34 cellular contexts compared by ENCODE assay signal in the genomic region with DNA sequence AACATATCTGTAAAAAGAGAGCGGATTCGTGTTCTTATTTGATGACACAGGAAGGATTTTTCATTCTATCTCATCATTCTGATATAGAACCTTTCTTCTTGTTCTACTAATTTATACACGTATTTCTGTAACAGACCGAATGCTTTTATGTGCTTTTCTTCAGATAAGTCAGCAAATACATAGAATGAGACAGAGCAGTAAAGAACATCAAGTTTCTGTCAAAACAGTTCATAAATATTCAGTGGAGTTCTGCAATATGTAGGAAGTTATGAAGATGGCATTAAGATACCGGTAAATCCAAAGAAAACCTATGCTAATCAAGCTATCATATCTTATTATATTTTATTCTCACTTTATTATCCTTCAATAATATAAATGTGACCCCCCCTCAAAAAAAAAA.
"Had no signal": no experiment of that assay in that cellular context is flagged by ENCODE, and none has a peak within 500 bp of the region (broad histone marks: within the 10 kb centered on the region; RNA-seq: fewer than 3 reads in every experiment).

No MANE protein-coding gene starts in this region.

- H3K4me1 ChIP-seq: adrenal gland, ascending aorta, body of pancreas, breast epithelium had no signal

- DNase-seq: activated effector memory CD4-positive, alpha-beta T cell treated with anti-CD3 and anti-CD28 coated beads, Interleukin-2, amount 50 U/mL, for 16 hours; activated effector memory CD4-positive, alpha-beta T cell treated with Interleukin-2 at 50 U/mL for 16 hours; activated gamma-delta T cell; activated gamma-delta T cell treated with Interleukin-2 at 50 U/mL for 16 hours; activated naive CD4-positive, alpha-beta T cell; activated naive CD4-positive, alpha-beta T cell treated with anti-CD3 and anti-CD28 coated beads for 36 hours; activated naive CD4-positive, alpha-beta T cell treated with anti-CD3 and anti-CD28 coated beads, Interleukin-2, amount 10 ng/mL, durations not matched to agents 7 days and 5 days; activated naive CD4-positive, alpha-beta T cell treated with anti-CD3 and anti-CD28 coated beads, Interleukin-2, amount 50 U/mL, for 16 hours; activated naive CD4-positive, alpha-beta T cell treated with Interleukin-2 at 50 U/mL for 16 hours; activated naive CD8-positive, alpha-beta T cell treated with anti-CD3 and anti-CD28 coated beads for 36 hours; activated naive CD8-positive, alpha-beta T cell treated with anti-CD3 and anti-CD28 coated beads, Interleukin-2, amount 10 ng/mL, durations not matched to agents 7 days and 5 days; activated naive CD8-positive, alpha-beta T cell treated with anti-CD3 and anti-CD28 coated beads, Interleukin-2, amount 50 U/mL, for 24 hours; activated T-cell treated with anti-CD3 and anti-CD28 coated beads, Interleukin-2, amount 50 U/mL, for 1 hour; activated T-cell treated with anti-CD3 and anti-CD28 coated beads, Interleukin-2, amount 50 U/mL, for 24 hours; activated T-cell treated with anti-CD3 and anti-CD28 coated beads, Interleukin-2, amount 50 U/mL, for 4 hours; activated T-cell treated with anti-CD3 and anti-CD28 coated beads, Interleukin-2, amount 50 U/mL, for 48 hours; activated T-cell treated with anti-CD3 and anti-CD28 coated beads, Interleukin-2, amount 50 U/mL, for 72 hours; adrenal gland; amniotic stem cell; amygdala; anterior cingulate cortex; aorta; body of pancreas; brain microvascular endothelial cell; caudate nucleus; central memory CD4-positive, alpha-beta T cell; cerebellar nuclear complex had no signal

- H3K27ac ChIP-seq: adrenal gland, ascending aorta, body of pancreas, brain microvascular endothelial cell, breast epithelium, cardiac muscle cell had no signal

- H3K4me3 ChIP-seq: adrenal gland, ascending aorta, body of pancreas, breast epithelium, cardiac muscle cell had no signal

- FAIRE-seq: astrocyte, bronchial epithelial cell had no signal

- H3K9me3 ChIP-seq: adrenal gland, ascending aorta, body of pancreas, breast epithelium had no signal

- ATAC-seq: activated naive CD4-positive, alpha-beta T cell treated with anti-CD3 and anti-CD28 coated beads, Interleukin-2, amount 50 U/mL, for 72 hours; activated naive CD8-positive, alpha-beta T cell treated with anti-CD3 and anti-CD28 coated beads, Interleukin-2, amount 50 U/mL, for 24 hours; activated T-cell treated with anti-CD3 and anti-CD28 coated beads, Interleukin-2, amount 50 U/mL, for 4 hours; activated T-cell treated with anti-CD3 and anti-CD28 coated beads, Interleukin-2, amount 50 U/mL, for 72 hours; activated T-helper 17 cell treated with anti-CD3 and anti-CD28 coated beads, Interleukin-2, amount 50 U/mL, for 72 hours; body of pancreas had no signal

- H3K27me3 ChIP-seq: adrenal gland, ascending aorta, body of pancreas, brain microvascular endothelial cell, breast epithelium, cardiac muscle cell had no signal

- H3K36me3 ChIP-seq: adrenal gland, ascending aorta, brain microvascular endothelial cell, breast epithelium, cardiac muscle cell had no signal
